In genomic region chr6:109002882-109003281, GRCh38 we compare ENCODE assay signal across 1 cellular context.
TF ChIP-seq lines count a peak whose summit lies in the region.

No MANE protein-coding gene starts in this region.

TF ChIP-seq in SK-N-SH, 30 proteins besides CTCF, POLR2A, EP300 and RAD21 (continued from another document):
- TF ChIP-seq FOXM1 (IDR thresholded peaks at IDR 0.05; ENCODE audit: low read depth) (no peak), REST (IDR thresholded peaks at IDR 0.05; ENCODE audit: low read depth, low read length) (no peak)
